In the genomic region with DNA sequence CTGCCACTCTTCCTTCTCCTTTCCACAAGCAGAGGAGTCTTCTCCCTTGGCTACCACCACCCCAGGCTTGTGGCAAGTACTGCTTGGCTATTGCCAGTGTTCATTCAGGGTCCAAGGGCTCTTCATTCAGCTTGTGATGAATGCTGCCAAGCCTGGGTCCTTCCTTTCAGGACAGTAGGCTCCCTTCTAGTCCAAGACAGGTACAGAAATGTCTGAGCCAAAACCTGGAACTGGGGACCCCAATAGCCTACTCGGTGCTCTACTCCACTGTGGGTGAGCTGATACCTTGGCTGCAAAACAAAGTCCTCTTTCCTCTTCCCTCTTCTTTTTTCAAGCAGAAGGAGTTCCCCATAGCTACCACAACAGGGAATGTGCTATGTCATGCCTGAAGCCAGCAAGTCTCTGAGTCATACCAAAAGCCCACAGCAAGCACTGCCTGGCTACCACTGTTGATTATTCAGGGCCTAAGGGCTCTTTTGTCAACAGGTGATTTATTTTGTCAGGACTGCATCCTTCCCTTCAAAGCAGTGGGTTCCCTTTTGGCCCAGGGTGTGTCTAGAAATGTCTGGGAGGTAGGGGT, we compare ENCODE assay signal across 9 cellular contexts.
DNase-seq lines count a peak whose midpoint lies in the region; ATAC-seq and TF ChIP-seq lines count a peak whose summit lies in the region.
"Had no signal": no experiment of that assay in that cellular context is flagged by ENCODE, and none has a peak within 500 bp of the region (broad histone marks: within the 10 kb centered on the region; RNA-seq: fewer than 3 reads in every experiment).

No MANE protein-coding gene starts in this region.

- no peaks in the 10 kb centered on the region for H3K36me3 Mint-ChIP-seq in progenitor cell of endocrine pancreas (ENCODE audit: insufficient read depth)

- H3K27ac Mint-ChIP-seq in progenitor cell of endocrine pancreas: no peak overlapping the region
- H3K27ac Mint-ChIP-seq: natural killer cell treated with Interleukin-12 subunit alpha and Interleukin-12 subunit beta and Interleukin-15 and Interleukin-18, amount 100 ng/mL, for 72 hours had no signal

- H3K27me3 Mint-ChIP-seq in progenitor cell of endocrine pancreas: no peaks in the 10 kb centered on the region

- no peaks in the 10 kb centered on the region for H3K4me1 Mint-ChIP-seq in progenitor cell of endocrine pancreas (ENCODE audit: low read depth)

- no peaks in the 10 kb centered on the region for H3K4me1 ChIP-seq in mucosa of descending colon (ENCODE audit: low read depth)

- TF ChIP-seq CTCF in mucosa of descending colon (IDR thresholded peaks at IDR 0.05) (no peak), progenitor cell of endocrine pancreas (IDR thresholded peaks at IDR 0.05; ENCODE audit: unreplicated experiment) (no peak)

- H3K9me3 ChIP-seq in mucosa of descending colon: no peaks in the 10 kb centered on the region

- peak; percentile 26 for DNase-seq in NCI-H510A treated with DMSO at 0.1 percent for 48 hours (lab: John Stamatoyannopoulos, UW)
- no peak for DNase-seq in NCI-H510A (lab: John Stamatoyannopoulos, UW)
- peak; percentile 69 for DNase-seq in amniotic stem cell (lab: John Stamatoyannopoulos, UW)
- no peak for DNase-seq in mucosa of descending colon
- DNase-seq in NCI-H146 treated with DMSO at 0.1 percent for 48 hours (lab: John Stamatoyannopoulos, UW; ENCODE audit: unreplicated experiment): no peak
- no peak for DNase-seq in pons (ENCODE audit: low spot score)
- no peak for DNase-seq in progenitor cell of endocrine pancreas (ENCODE audit: low spot score, unreplicated experiment)

- H3K9me3 Mint-ChIP-seq in progenitor cell of endocrine pancreas (ENCODE audit: low read depth): no peaks in the 10 kb centered on the region

- no peak overlapping the region for H3K4me3 Mint-ChIP-seq in progenitor cell of endocrine pancreas (ENCODE audit: low read depth)
- H3K4me3 Mint-ChIP-seq: natural killer cell treated with Interleukin-12 subunit alpha and Interleukin-12 subunit beta and Interleukin-15 and Interleukin-18, amount 100 ng/mL, for 72 hours had no signal

- no peaks in the 10 kb centered on the region for H3K36me3 ChIP-seq in mucosa of descending colon (ENCODE audit: low read depth)

- peak; percentile 99 for ATAC-seq in HG03442 (IDR thresholded peaks at IDR 0.05; ENCODE audit: unreplicated experiment)
- ATAC-seq in mucosa of descending colon: peak; percentile 49

- intact Hi-C loops in mucosa of descending colon (cut with DNase I, micrococcal nuclease): no loop called here

- no peak overlapping the region for H3K4me3 ChIP-seq in mucosa of descending colon

Comparison
In these comparisons a context has a peak if more than half of its experiments do, and no peak if none do; other contexts are left out.
1. DNase-seq: peak in NCI-H510A treated with DMSO at 0.1 percent for 48 hours (single experiment) and amniotic stem cell (single experiment); none in NCI-H510A (single experiment), mucosa of descending colon (0 of 3), NCI-H146 treated with DMSO at 0.1 percent for 48 hours (single experiment), pons (single experiment) and progenitor cell of endocrine pancreas (single experiment).